ENCODE assay signal across 3 cellular contexts in genomic region chr13:109877809-109878208, GRCh38.
"Had no signal": no experiment of that assay in that cellular context is flagged by ENCODE, and none has a peak within 500 bp of the region (broad histone marks: within the 10 kb centered on the region; RNA-seq: fewer than 3 reads in every experiment).

No MANE protein-coding gene starts in this region.

- ATAC-seq: GM12878 had no signal

- H3K4me3 ChIP-seq: GM12878 had no signal

- DNase-seq: GDM1, GF-D8 had no signal
